Comparison of ENCODE assay signal across 14 cellular contexts in the genomic region with DNA sequence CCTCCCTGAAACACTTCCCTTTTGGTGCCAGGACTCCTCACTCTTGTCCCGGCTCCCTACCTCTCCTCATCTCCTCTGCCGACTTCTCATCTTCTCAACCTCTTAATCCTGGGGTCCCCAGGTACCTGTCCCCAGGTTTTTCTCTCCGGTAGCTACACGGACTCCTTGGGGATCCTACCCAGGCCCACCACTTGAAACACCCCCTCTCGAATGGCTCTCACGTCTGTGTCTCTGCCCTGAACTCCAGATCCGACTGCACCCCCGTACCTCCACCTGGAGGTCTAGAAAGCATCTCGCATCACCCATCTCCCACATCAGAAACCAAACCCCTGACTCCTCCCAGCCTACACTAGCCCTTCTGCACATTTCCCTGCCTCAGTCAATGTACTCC. TPM values are rescaled to one million over a fixed set of nuclear protein-coding genes. Genes with fewer than 3 reads are reported as not detected.
A peak's percentile ranks its signal among the peaks of the same experiment; 100 is the strongest.
DNase-seq lines count a peak whose midpoint lies in the region; ATAC-seq and TF ChIP-seq lines count a peak whose summit lies in the region.
"Had no signal": no experiment of that assay in that cellular context is flagged by ENCODE, and none has a peak within 500 bp of the region (broad histone marks: within the 10 kb centered on the region; RNA-seq: fewer than 3 reads in every experiment).

No MANE protein-coding gene starts in this region.

- TF ChIP-seq POLR2A in esophagus muscularis mucosa (IDR thresholded peaks at IDR 0.05; ENCODE audit: low read depth): no peak

- H3K4me2 ChIP-seq in osteoblast (ENCODE audit: insufficient read depth, low read length): no peak overlapping the region
- H3K4me2 ChIP-seq: A549 had no signal

- H3K36me3 ChIP-seq in H7 (replicated peaks; ENCODE audit: control insufficient read depth, insufficient read depth, low read length): no peaks in the 10 kb centered on the region
- H3K36me3 ChIP-seq in esophagus muscularis mucosa: no peaks in the 10 kb centered on the region
- no peaks in the 10 kb centered on the region for H3K36me3 ChIP-seq in osteoblast (ENCODE audit: insufficient read depth, low read length)
- H3K36me3 ChIP-seq: BE2C had no signal

- no peaks in the 10 kb centered on the region for H3K79me2 ChIP-seq in osteoblast (ENCODE audit: insufficient read depth, low read length)

- no peak for TF ChIP-seq CTCF in GM10248 (IDR thresholded peaks at IDR 0.05; ENCODE audit: control extremely low read depth, extremely low read depth, low read depth, missing control alignments)
- TF ChIP-seq CTCF in esophagus muscularis mucosa (IDR thresholded peaks at IDR 0.05): no peak
- no peak for TF ChIP-seq CTCF in osteoblast (IDR thresholded peaks at IDR 0.05; ENCODE audit: extremely low read depth, low read depth, low read length)

- DNase-seq in GM10248 (ENCODE audit: extremely low spot score) (peak; percentile 7), H7 (peak; percentile 19), esophagus muscularis mucosa (ENCODE audit: extremely low spot score) (peak; percentile 60), osteoblast (ENCODE audit: insufficient read length, low spot score, missing footprints) (peak; percentile 72), NOMO-1 treated with DMSO at 0.1 percent for 48 hours (lab: John Stamatoyannopoulos, UW; ENCODE audit: unreplicated experiment) (no peak)
- DNase-seq: BE2C; CD4-positive, alpha-beta memory T cell; DMS79 had no signal

- H3K4me1 ChIP-seq in esophagus muscularis mucosa (no peaks in the 10 kb centered on the region), osteoblast (ENCODE audit: insufficient read depth, low read length) (no peaks in the 10 kb centered on the region)
- H3K4me1 ChIP-seq: A549 had no signal

- POLR2A ChIA-PET in GM10248 (lab: Yijun Ruan, JAX): no interaction called here

- TF ChIP-seq EP300 in esophagus muscularis mucosa (IDR thresholded peaks at IDR 0.05): no peak

- WGBS in esophagus muscularis mucosa: 96% methylated on average over 9 of the region's 9 CpGs

- CTCF ChIA-PET in GM10248 (lab: Yijun Ruan, JAX): interaction anchor here (0.6 kb wide), 1 partner anchor 60 kb away, joined by 3 read pairs; no protein-coding TSS in a partner anchor

- H2AFZ ChIP-seq in osteoblast (ENCODE audit: low read length): no peak overlapping the region

- ATAC-seq in GM19395 (IDR thresholded peaks at IDR 0.05; ENCODE audit: unreplicated experiment): no peak
- ATAC-seq: A549, HCT116 had no signal

- intact Hi-C loops in esophagus muscularis mucosa (cut with DNase I): no loop called here

- H3K27me3 ChIP-seq in H7 (ENCODE audit: control insufficient read depth, insufficient read depth, low read length): no peaks in the 10 kb centered on the region
- no peaks in the 10 kb centered on the region for H3K27me3 ChIP-seq in esophagus muscularis mucosa
- peaks cover 10% of the 10 kb centered on the region for H3K27me3 ChIP-seq in osteoblast (ENCODE audit: insufficient read depth, low read length)
- H3K27me3 ChIP-seq: BE2C had no signal

- H3K4me3 ChIP-seq in H7 (ENCODE audit: insufficient read depth, low read depth, low read length): no peak overlapping the region
- H3K4me3 ChIP-seq in esophagus muscularis mucosa: no peak overlapping the region
- H3K4me3 ChIP-seq in osteoblast (ENCODE audit: insufficient read depth, low read length): no peak overlapping the region
- H3K4me3 ChIP-seq: A549 had no signal

- H3K27ac ChIP-seq in esophagus muscularis mucosa (replicated peaks in 1 of 4) (no peak overlapping the region), osteoblast (ENCODE audit: low read depth, low read length) (no peak overlapping the region)
- H3K27ac ChIP-seq: A549, C4-2B had no signal

- H3K9me3 ChIP-seq in esophagus muscularis mucosa (no peaks in the 10 kb centered on the region), osteoblast (ENCODE audit: low read depth, low read length) (no peaks in the 10 kb centered on the region)
- H3K9me3 ChIP-seq: A549, BE2C had no signal

- no peaks in the 10 kb centered on the region for H4K20me1 ChIP-seq in osteoblast (ENCODE audit: insufficient read depth, low read length)

RNA-seq across cellular contexts. Expression of a gene that starts 4.8 kb away (rescaled TPM):
- not detected in 2 replicates for total RNA-seq in H7 (2014; rRNA removed; shearing (Covaris generic))
- total RNA-seq in esophagus muscularis mucosa (not detected), osteoblast (not detected in 2 replicates)
- total RNA-seq: CD4-positive, alpha-beta memory T cell; G401; H4 had no signal

RNA-seq across cellular contexts. Expression of a gene that starts 35.4 kb away (rescaled TPM):
- 35.0 and 35.1 TPM in 2 replicates for total RNA-seq in H7 (2014; rRNA removed; shearing (Covaris generic))
- total RNA-seq in esophagus muscularis mucosa: 10 to 100 TPM; 12.9 to 31.0 (median 21.3) TPM
- total RNA-seq in osteoblast: 46.6 and 47.4 TPM in 2 replicates
